30 cellular contexts compared by ENCODE assay signal in genomic region chr5:102578362-102578761, GRCh38.
"Had no signal": no experiment of that assay in that cellular context is flagged by ENCODE, and none has a peak within 500 bp of the region (broad histone marks: within the 10 kb centered on the region; RNA-seq: fewer than 3 reads in every experiment).

No MANE protein-coding gene starts in this region.

- H3K36me3 ChIP-seq: adrenal gland, ascending aorta, brain microvascular endothelial cell, breast epithelium, cardiac muscle cell had no signal

- H3K4me3 ChIP-seq: adrenal gland, ascending aorta, body of pancreas, breast epithelium, cardiac muscle cell had no signal

- DNase-seq: activated effector memory CD4-positive, alpha-beta T cell treated with anti-CD3 and anti-CD28 coated beads, Interleukin-2, amount 50 U/mL, for 16 hours; activated effector memory CD4-positive, alpha-beta T cell treated with Interleukin-2 at 50 U/mL for 16 hours; activated gamma-delta T cell; activated gamma-delta T cell treated with Interleukin-2 at 50 U/mL for 16 hours; activated naive CD4-positive, alpha-beta T cell; activated naive CD4-positive, alpha-beta T cell treated with anti-CD3 and anti-CD28 coated beads for 36 hours; activated naive CD4-positive, alpha-beta T cell treated with anti-CD3 and anti-CD28 coated beads, Interleukin-2, amount 10 ng/mL, durations not matched to agents 7 days and 5 days; activated naive CD4-positive, alpha-beta T cell treated with anti-CD3 and anti-CD28 coated beads, Interleukin-2, amount 50 U/mL, for 16 hours; activated naive CD4-positive, alpha-beta T cell treated with Interleukin-2 at 50 U/mL for 16 hours; activated naive CD8-positive, alpha-beta T cell treated with anti-CD3 and anti-CD28 coated beads for 36 hours; activated naive CD8-positive, alpha-beta T cell treated with anti-CD3 and anti-CD28 coated beads, Interleukin-2, amount 10 ng/mL, durations not matched to agents 7 days and 5 days; activated naive CD8-positive, alpha-beta T cell treated with anti-CD3 and anti-CD28 coated beads, Interleukin-2, amount 50 U/mL, for 24 hours; activated T-cell treated with anti-CD3 and anti-CD28 coated beads, Interleukin-2, amount 50 U/mL, for 1 hour; activated T-cell treated with anti-CD3 and anti-CD28 coated beads, Interleukin-2, amount 50 U/mL, for 24 hours; activated T-cell treated with anti-CD3 and anti-CD28 coated beads, Interleukin-2, amount 50 U/mL, for 4 hours; activated T-cell treated with anti-CD3 and anti-CD28 coated beads, Interleukin-2, amount 50 U/mL, for 48 hours; activated T-cell treated with anti-CD3 and anti-CD28 coated beads, Interleukin-2, amount 50 U/mL, for 72 hours; adrenal gland; amniotic stem cell; amygdala; anterior cingulate cortex; aorta; body of pancreas; brain microvascular endothelial cell; caudate nucleus; central memory CD4-positive, alpha-beta T cell; cerebellar nuclear complex had no signal

- H3K9me3 ChIP-seq: adrenal gland, ascending aorta, body of pancreas, breast epithelium had no signal

- H3K27me3 ChIP-seq: adrenal gland, ascending aorta, body of pancreas, brain microvascular endothelial cell, breast epithelium, cardiac muscle cell had no signal

- H3K27ac ChIP-seq: adrenal gland, ascending aorta, body of pancreas, brain microvascular endothelial cell, breast epithelium, cardiac muscle cell had no signal
